ENCODE assay signal across 8 cellular contexts in genomic region chr16:48366165-48367093, GRCh38. TPM values are rescaled to one million over a fixed set of nuclear protein-coding genes. Genes with fewer than 3 reads are reported as not detected.
A peak's percentile ranks its signal among the peaks of the same experiment; 100 is the strongest.
DNase-seq lines count a peak whose midpoint lies in the region; ATAC-seq and TF ChIP-seq lines count a peak whose summit lies in the region.

No MANE protein-coding gene starts in this region.

- H3K9me3 ChIP-seq in Panc1 (ENCODE audit: control insufficient read depth, insufficient read depth, low read depth, low read length), result no peaks in the 10 kb centered on the region
- H3K9me3 ChIP-seq in heart right ventricle, result no peaks in the 10 kb centered on the region
- no peaks in the 10 kb centered on the region for H3K9me3 ChIP-seq in psoas muscle

- ATAC-seq in GM19372 (IDR thresholded peaks at IDR 0.05; ENCODE audit: low read depth, unreplicated experiment) (peak; percentile 51), HG03439 (IDR thresholded peaks at IDR 0.05; ENCODE audit: unreplicated experiment) (peak; percentile 57), Panc1 (peak; percentile 83), heart right ventricle (peak in 7 of 8 donors; percentile 21 to 51 (median 35)), psoas muscle (peak; percentile 38 to 65 (median 60))

- WGBS in heart right ventricle, 2 donors, result 16 to 17% methylated on average over 21 of the region's 21 CpGs
- WGBS in psoas muscle, 3 donors, result 13 to 16% (median 14%) methylated on average over 21 of the region's 21 CpGs

- peak overlapping the region; percentile 98 for H3K27ac Mint-ChIP-seq in activated naive CD8-positive, alpha-beta T cell

- H3K36me3 ChIP-seq in Panc1 (ENCODE audit: control insufficient read depth, insufficient read depth, low read length), result no peaks in the 10 kb centered on the region
- H3K36me3 ChIP-seq in heart right ventricle, result peaks cover 0 to 12% (median 5%) of the 10 kb centered on the region in 9 donors
- H3K36me3 ChIP-seq in psoas muscle (ENCODE audit: insufficient read depth in 1 of 2, low read depth in 1 of 2), result peaks cover 4 to 10% of the 10 kb centered on the region in 2 donors

- H3K4me3 Mint-ChIP-seq in activated naive CD8-positive, alpha-beta T cell, result peak overlapping the region; percentile 97

- intact Hi-C loops in Panc1 (cut with micrococcal nuclease; ENCODE audit: unreplicated experiment), result loop anchor here (5.0 kb wide), 1 partner anchor 261 kb away; no protein-coding TSS in a partner anchor
- intact Hi-C loops in heart right ventricle (cut with DNase I), result loop anchor here in 5 of 10 donors (2.0 to 5.0 kb wide), 5 partner anchors 16 to 256 kb away; partner anchors contain the start of genes SIAH1 (in 2 of the 5) and N4BP1 (in 1 of the 5)
- intact Hi-C loops in psoas muscle (cut with DNase I), result loop anchor here in 1 of 2 donors (5.0 kb wide), 1 partner anchor 246 kb away; the partner anchor contains the start of gene N4BP1

- CTCF ChIA-PET in Panc1 (lab: Charles Lee), result interaction anchor here (0.6 to 0.7 kb wide), 4 partner anchors 8 to 446 kb away, joined by 3 to 11 read pairs (median 4); partner anchors contain the start of gene N4BP1

- H3K9me3 Mint-ChIP-seq in activated naive CD8-positive, alpha-beta T cell (ENCODE audit: low read depth), result no peaks in the 10 kb centered on the region

- no peaks in the 10 kb centered on the region for H3K27me3 Mint-ChIP-seq in activated naive CD8-positive, alpha-beta T cell

- peaks cover 55% of the 10 kb centered on the region for H3K4me1 Mint-ChIP-seq in activated naive CD8-positive, alpha-beta T cell (ENCODE audit: low read depth)

- DNase-seq in D341Med (ENCODE audit: low spot score) (peak; percentile 50), Panc1 (ENCODE audit: low read depth, low spot score) (peak; percentile 71), heart right ventricle (no peak), psoas muscle (no peak), medulla oblongata (ENCODE audit: extremely low spot score) (no peak)

- peak; percentile 3; the same call in 1 of the 2 replicates for TF ChIP-seq CTCF in Panc1 (IDR thresholded peaks at IDR 0.05)
- no peak for TF ChIP-seq CTCF in heart right ventricle (IDR thresholded peaks at IDR 0.05)
- no peak for TF ChIP-seq CTCF in psoas muscle (IDR thresholded peaks at IDR 0.05)

- H3K4me3 ChIP-seq in Panc1 (ENCODE audit: low read depth in 2 of 2, low read length in 2 of 2) (peak overlapping the region; percentile 56 to 77), heart right ventricle (peak overlapping the region; percentile 29 to 71 (median 63)), psoas muscle (peak overlapping the region; percentile 71)

- in situ Hi-C loops in Panc1 (cut with HindIII; ENCODE audit: low pct_unique_long_range_greater_than_20kb, low sequenced_read_pairs), result no loop called here

- H3K4me1 ChIP-seq in Panc1 (ENCODE audit: control insufficient read depth, insufficient read depth, low read length), result peaks cover 26% of the 10 kb centered on the region
- H3K4me1 ChIP-seq in heart right ventricle, result peaks cover 10 to 78% (median 56%) of the 10 kb centered on the region in 9 donors
- H3K4me1 ChIP-seq in psoas muscle, result peaks cover 69% of the 10 kb centered on the region

- H3K27me3 ChIP-seq in Panc1 (ENCODE audit: control insufficient read depth, insufficient read depth, low read length), result no peaks in the 10 kb centered on the region
- H3K27me3 ChIP-seq in heart right ventricle, result no peaks in the 10 kb centered on the region
- no peaks in the 10 kb centered on the region for H3K27me3 ChIP-seq in psoas muscle (ENCODE audit: insufficient read depth in 3 of 3, low read length in 2 of 3)

- H3K36me3 Mint-ChIP-seq in activated naive CD8-positive, alpha-beta T cell, result no peaks in the 10 kb centered on the region

- H3K27ac ChIP-seq in Panc1 (ENCODE audit: low read length), result peak overlapping the region; percentile 93
- peak overlapping the region; percentile 5 to 88 (median 79) for H3K27ac ChIP-seq in heart right ventricle
- H3K27ac ChIP-seq in psoas muscle, result peak overlapping the region; percentile 88

- POLR2A ChIA-PET in Panc1 (lab: Charles Lee), result interaction anchor here (0.5 kb wide), 1 partner anchor 64 kb away, joined by 8 read pairs; no protein-coding TSS in a partner anchor

- BruUV-seq in Panc1 (replicated peaks; lab: Mats Ljungman, UMichigan), result no TSS peak

RNA-seq across cellular contexts. Expression of gene SIAH1, which starts 18.8 kb away (rescaled TPM):
- total RNA-seq in Panc1 (2021; ENCODE audit: unreplicated experiment) (18.8 TPM), heart right ventricle (10 to 100 TPM; 12.2 to 17.2 (median 14.5) TPM), psoas muscle (10 to 100 TPM; 16.2 to 26.0 (median 18.6) TPM)
- polyA plus RNA-seq in Panc1 (2012; ENCODE audit: insufficient read length), result 11.3 TPM
- polyA plus RNA-seq in heart right ventricle (10 to 100 TPM; 10.1 to 11.1 TPM), psoas muscle (10 to 100 TPM; 10.4 to 19.0 (median 16.2) TPM)

Comparison
In these comparisons a context has a peak if more than half of its experiments do, and no peak if none do; other contexts are left out.
1. DNase-seq: peak in D341Med (single experiment) and Panc1 (single experiment); none in heart right ventricle (0 of 2), psoas muscle (0 of 2) and medulla oblongata (single experiment).
2. Peak in every context shown above with its lines, with median percentiles within 50 percentile points of each other: ATAC-seq, H3K27ac ChIP-seq and H3K4me3 ChIP-seq.